In the genomic region with DNA sequence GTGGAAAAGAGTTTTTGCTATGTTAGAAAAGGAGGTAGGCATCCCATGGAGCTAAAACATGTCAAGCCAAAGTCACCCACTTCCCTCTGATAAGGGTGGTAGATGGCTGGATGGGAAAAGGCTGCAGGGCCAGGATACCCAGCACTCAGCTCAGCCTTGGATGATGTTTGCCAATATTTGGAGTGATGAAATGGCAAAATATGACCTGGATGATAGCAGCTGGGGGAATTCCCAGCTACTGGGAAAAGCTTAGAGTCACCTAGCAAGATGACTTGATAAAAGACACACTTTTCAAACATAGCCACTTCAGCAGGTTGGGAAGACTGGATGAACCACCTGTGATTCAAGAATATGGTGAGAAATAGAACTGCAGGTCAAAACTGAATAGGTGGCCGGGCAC, we compare ENCODE assay signal across 1 cellular context.
TF ChIP-seq lines count a peak whose summit lies in the region.

No MANE protein-coding gene starts in this region.

TF ChIP-seq in SK-N-SH treated with all-trans-retinoic acid at 6 μM for 48 hours, 23 proteins besides CTCF, POLR2A, EP300 and RAD21 (continued from another document):
- TF ChIP-seq, protein P1, sequence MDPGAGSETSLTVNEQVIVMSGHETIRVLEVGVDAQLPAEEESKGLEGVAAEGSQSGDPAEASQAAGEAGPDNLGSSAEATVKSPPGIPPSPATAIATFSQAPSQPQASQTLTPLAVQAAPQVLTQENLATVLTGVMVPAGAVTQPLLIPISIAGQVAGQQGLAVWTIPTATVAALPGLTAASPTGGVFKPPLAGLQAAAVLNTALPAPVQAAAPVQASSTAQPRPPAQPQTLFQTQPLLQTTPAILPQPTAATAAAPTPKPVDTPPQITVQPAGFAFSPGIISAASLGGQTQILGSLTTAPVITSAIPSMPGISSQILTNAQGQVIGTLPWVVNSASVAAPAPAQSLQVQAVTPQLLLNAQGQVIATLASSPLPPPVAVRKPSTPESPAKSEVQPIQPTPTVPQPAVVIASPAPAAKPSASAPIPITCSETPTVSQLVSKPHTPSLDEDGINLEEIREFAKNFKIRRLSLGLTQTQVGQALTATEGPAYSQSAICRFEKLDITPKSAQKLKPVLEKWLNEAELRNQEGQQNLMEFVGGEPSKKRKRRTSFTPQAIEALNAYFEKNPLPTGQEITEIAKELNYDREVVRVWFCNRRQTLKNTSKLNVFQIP (CRISPR knock-in tag; IDR thresholded peaks at IDR 0.05; ENCODE audit: borderline replicate concordance, low read depth) = no peak
